1 cellular context compared by ENCODE assay signal in genomic region chr22:40716116-40716515, GRCh38.
A peak's percentile ranks its signal among the peaks of the same experiment; 100 is the strongest.
TF ChIP-seq lines count a peak whose summit lies in the region.

No MANE protein-coding gene starts in this region.

TF ChIP-seq in HEK293, 187 proteins besides CTCF, POLR2A, EP300 and RAD21 (continued from another document):
- TF ChIP-seq SP3 (tag by site-specific recombination; IDR thresholded peaks at IDR 0.05) (no peak), SETDB1 (IDR thresholded peaks at IDR 0.05; ENCODE audit: insufficient read length, low read length) (no peak), ZNF138 (tag by site-specific recombination; IDR thresholded peaks at IDR 0.05; ENCODE audit: borderline replicate concordance) (no peak), ZNF174 (tag by site-specific recombination; IDR thresholded peaks at IDR 0.05) (no peak), ZNF654 (tag by site-specific recombination; IDR thresholded peaks at IDR 0.05; ENCODE audit: low read depth) (no peak), ZNF362 (tag by site-specific recombination; IDR thresholded peaks at IDR 0.05) (no peak), ZNF394 (tag by site-specific recombination; IDR thresholded peaks at IDR 0.05; ENCODE audit: borderline replicate concordance) (no peak), ZNF747 (tag by site-specific recombination; IDR thresholded peaks at IDR 0.05) (no peak), ZNF664 (tag by site-specific recombination; IDR thresholded peaks at IDR 0.05) (0 out of 2 replicates have a peak, but pooled peaks have one; percentile 37), ZNF37A (tag by site-specific recombination; IDR thresholded peaks at IDR 0.05) (no peak), ZNF521 (tag by site-specific recombination; IDR thresholded peaks at IDR 0.05) (no peak), ZNF514 (tag by site-specific recombination; IDR thresholded peaks at IDR 0.05) (no peak), FEZF1 (tag by site-specific recombination; IDR thresholded peaks at IDR 0.05) (peak; percentile 93), ZNF48 (tag by site-specific recombination; IDR thresholded peaks at IDR 0.05) (no peak), ZNF423 (tag by site-specific recombination; IDR thresholded peaks at IDR 0.05) (no peak), SP7 (tag by site-specific recombination; IDR thresholded peaks at IDR 0.05) (peak; percentile 84), ZFP69B (tag by site-specific recombination; IDR thresholded peaks at IDR 0.05) (no peak), ZNF292 (tag by site-specific recombination; IDR thresholded peaks at IDR 0.05; ENCODE audit: borderline replicate concordance, low read depth) (no peak), ZIC2 (tag by site-specific recombination; IDR thresholded peaks at IDR 0.05) (no peak), ZNF837 (tag by site-specific recombination; IDR thresholded peaks at IDR 0.05) (no peak), ZNF626 (tag by site-specific recombination; IDR thresholded peaks at IDR 0.05) (no peak), KLF7 (tag by site-specific recombination; IDR thresholded peaks at IDR 0.05; ENCODE audit: borderline replicate concordance) (no peak)
- TF ChIP-seq, protein P1, sequence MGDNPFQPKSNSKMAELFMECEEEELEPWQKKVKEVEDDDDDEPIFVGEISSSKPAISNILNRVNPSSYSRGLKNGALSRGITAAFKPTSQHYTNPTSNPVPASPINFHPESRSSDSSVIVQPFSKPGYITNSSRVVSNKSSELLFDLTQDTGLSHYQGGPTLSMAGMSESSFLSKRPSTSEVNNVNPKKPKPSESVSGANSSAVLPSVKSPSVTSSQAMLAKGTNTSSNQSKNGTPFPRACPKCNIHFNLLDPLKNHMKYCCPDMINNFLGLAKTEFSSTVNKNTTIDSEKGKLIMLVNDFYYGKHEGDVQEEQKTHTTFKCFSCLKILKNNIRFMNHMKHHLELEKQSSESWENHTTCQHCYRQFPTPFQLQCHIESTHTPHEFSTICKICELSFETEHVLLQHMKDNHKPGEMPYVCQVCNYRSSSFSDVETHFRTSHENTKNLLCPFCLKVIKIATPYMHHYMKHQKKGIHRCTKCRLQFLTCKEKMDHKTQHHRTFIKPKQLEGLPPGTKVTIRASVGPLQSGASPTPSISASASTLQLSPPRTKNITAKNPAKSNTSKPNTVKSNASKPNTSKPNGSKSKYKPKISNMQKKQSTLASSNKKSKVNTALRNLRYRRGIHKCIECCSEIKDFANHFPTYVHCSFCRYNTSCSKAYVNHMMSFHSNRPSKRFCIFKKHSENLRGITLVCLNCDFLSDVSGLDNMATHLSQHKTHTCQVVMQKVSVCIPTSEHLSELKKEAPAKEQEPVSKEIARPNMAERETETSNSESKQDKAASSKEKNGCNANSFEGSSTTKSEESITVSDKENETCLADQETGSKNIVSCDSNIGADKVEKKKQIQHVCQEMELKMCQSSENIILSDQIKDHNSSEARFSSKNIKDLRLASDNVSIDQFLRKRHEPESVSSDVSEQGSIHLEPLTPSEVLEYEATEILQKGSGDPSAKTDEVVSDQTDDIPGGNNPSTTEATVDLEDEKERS (tag by site-specific recombination; IDR thresholded peaks at IDR 0.05): no peak
- TF ChIP-seq, protein P2, sequence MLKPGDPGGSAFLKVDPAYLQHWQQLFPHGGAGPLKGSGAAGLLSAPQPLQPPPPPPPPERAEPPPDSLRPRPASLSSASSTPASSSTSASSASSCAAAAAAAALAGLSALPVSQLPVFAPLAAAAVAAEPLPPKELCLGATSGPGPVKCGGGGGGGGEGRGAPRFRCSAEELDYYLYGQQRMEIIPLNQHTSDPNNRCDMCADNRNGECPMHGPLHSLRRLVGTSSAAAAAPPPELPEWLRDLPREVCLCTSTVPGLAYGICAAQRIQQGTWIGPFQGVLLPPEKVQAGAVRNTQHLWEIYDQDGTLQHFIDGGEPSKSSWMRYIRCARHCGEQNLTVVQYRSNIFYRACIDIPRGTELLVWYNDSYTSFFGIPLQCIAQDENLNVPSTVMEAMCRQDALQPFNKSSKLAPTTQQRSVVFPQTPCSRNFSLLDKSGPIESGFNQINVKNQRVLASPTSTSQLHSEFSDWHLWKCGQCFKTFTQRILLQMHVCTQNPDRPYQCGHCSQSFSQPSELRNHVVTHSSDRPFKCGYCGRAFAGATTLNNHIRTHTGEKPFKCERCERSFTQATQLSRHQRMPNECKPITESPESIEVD (tag by site-specific recombination; IDR thresholded peaks at IDR 0.05): peak; percentile 59
